1 cellular context compared by ENCODE assay signal in the genomic region with DNA sequence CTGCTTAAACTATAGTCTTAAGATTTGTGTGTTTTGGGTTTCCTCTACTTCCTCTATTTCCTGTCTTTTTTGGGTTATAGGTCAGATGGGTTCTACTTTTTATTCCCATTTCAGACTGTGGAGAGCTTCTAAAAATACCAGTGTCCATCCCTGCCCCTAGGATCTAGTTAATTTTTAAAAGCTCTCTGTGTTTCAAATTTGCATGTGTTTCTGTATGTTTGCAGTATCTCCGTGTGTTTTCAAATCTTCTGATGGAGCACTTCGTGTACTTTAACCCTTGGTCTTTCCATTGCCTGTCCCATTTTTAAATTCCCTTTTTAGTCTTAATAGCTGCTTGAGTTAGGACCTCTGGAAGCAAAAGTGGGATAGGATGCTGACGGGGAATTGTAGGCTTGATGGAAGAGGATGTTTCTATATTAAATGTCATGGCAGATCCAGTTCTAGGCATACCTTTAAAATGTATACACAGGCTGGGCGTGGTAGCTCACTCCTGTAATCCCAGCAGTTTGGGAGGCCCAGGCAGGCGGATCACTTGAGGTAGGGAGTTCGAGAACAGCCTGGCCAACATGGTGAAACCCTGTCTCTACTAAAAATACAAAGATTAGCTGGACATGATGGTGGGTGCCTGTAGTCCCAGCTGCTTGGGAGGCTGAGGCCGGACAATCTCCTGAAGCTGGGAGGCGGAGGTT.
TF ChIP-seq lines count a peak whose summit lies in the region.

No MANE protein-coding gene starts in this region.

TF ChIP-seq in endothelial cell of umbilical vein, 7 proteins besides CTCF, POLR2A, EP300 and RAD21 (continued from another document):
- TF ChIP-seq, protein P1, sequence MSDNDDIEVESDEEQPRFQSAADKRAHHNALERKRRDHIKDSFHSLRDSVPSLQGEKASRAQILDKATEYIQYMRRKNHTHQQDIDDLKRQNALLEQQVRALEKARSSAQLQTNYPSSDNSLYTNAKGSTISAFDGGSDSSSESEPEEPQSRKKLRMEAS (IDR thresholded peaks at IDR 0.05; ENCODE audit: insufficient read depth, insufficient read length): no peak
- no peak for TF ChIP-seq JUN (IDR thresholded peaks at IDR 0.05; ENCODE audit: borderline replicate concordance, insufficient read depth, insufficient read length, low read depth)
- no peak for TF ChIP-seq FOS (IDR thresholded peaks at IDR 0.05; ENCODE audit: borderline replicate concordance, insufficient read depth, low read length)
